In genomic region chr5:93611900-93612898, GRCh38 we compare ENCODE assay signal across 9 cellular contexts. TPM values are rescaled to one million over a fixed set of nuclear protein-coding genes. Genes with fewer than 3 reads are reported as not detected.
DNase-seq lines count a peak whose midpoint lies in the region; ATAC-seq and TF ChIP-seq lines count a peak whose summit lies in the region.
"Had no signal": no experiment of that assay in that cellular context is flagged by ENCODE, and none has a peak within 500 bp of the region (broad histone marks: within the 10 kb centered on the region; RNA-seq: fewer than 3 reads in every experiment).

No MANE protein-coding gene starts in this region.

- POLR2A ChIA-PET in HEK293 (lab: Yijun Ruan, JAX), result interaction anchor here (0.7 to 1.6 kb wide), 5 partner anchors 13 to 189 kb away, joined by 3 to 9 read pairs (median 3); no protein-coding TSS in a partner anchor

- peaks cover 6% of the 10 kb centered on the region for H3K4me1 ChIP-seq in HEK293 (ENCODE audit: control insufficient read depth, insufficient read depth, low read length)
- peaks cover 14% of the 10 kb centered on the region for H3K4me1 ChIP-seq in adipocyte (ENCODE audit: control insufficient read depth, insufficient read depth, low read length)
- peaks cover 15% of the 10 kb centered on the region for H3K4me1 ChIP-seq in lower lobe of right lung

- intact Hi-C loops in lower lobe of right lung (cut with DNase I), result no loop called here

- TF ChIP-seq CTCF in HEK293 (tag by site-specific recombination; IDR thresholded peaks at IDR 0.05), result no peak
- TF ChIP-seq CTCF in lower lobe of right lung (IDR thresholded peaks at IDR 0.05), result no peak
- no peak for TF ChIP-seq CTCF in coronary artery (IDR thresholded peaks at IDR 0.05)

- CTCF ChIA-PET in HEK293 (lab: Yijun Ruan, JAX), result interaction anchor here (0.7 to 1.5 kb wide), 6 partner anchors 8 to 547 kb away, joined by 3 to 5 read pairs (median 3); no protein-coding TSS in a partner anchor

- peak; percentile 14 to 39 for ATAC-seq in lower lobe of right lung
- ATAC-seq in HG02759 (IDR thresholded peaks at IDR 0.05; ENCODE audit: unreplicated experiment), result no peak

- H3K27ac ChIP-seq in HEK293 (ENCODE audit: extremely low read depth, low read depth, low read length) (no peak overlapping the region; the same call in 1 of the 2 replicates), lower lobe of right lung (no peak overlapping the region), coronary artery (no peak overlapping the region)

- H3K27me3 ChIP-seq in adipocyte (replicated peaks; ENCODE audit: control insufficient read depth, insufficient read depth, low read length) (peaks cover 58% of the 10 kb centered on the region), lower lobe of right lung (ENCODE audit: low read depth) (peaks cover 72% of the 10 kb centered on the region)

- no peaks in the 10 kb centered on the region for H3K36me3 ChIP-seq in HEK293 (ENCODE audit: control insufficient read depth in 2 of 2, insufficient read depth in 1 of 2, low read length in 2 of 2)
- H3K36me3 ChIP-seq in adipocyte (ENCODE audit: control insufficient read depth, insufficient read depth, low read length, severe bottlenecking), result no peaks in the 10 kb centered on the region
- H3K36me3 ChIP-seq in lower lobe of right lung, result no peaks in the 10 kb centered on the region

- peak overlapping the region; percentile 37 for H3K4me3 ChIP-seq in HEK293 (ENCODE audit: low read depth, low read length)
- peak overlapping the region; percentile 71 for H3K4me3 ChIP-seq in adipocyte (ENCODE audit: low read length)
- H3K4me3 ChIP-seq in lower lobe of right lung, result no peak overlapping the region
- no peak overlapping the region for H3K4me3 ChIP-seq in coronary artery

- DNase-seq in AG20443 (ENCODE audit: low spot score) (peak; percentile 51), adipocyte (ENCODE audit: low read depth) (peak; percentile 69), lower lobe of right lung (no peak), coronary artery (ENCODE audit: low spot score) (no peak)
- no peak for DNase-seq in NK-92 treated with Interleukin-12 subunit alpha and Interleukin-12 subunit beta, amount 100 ng/mL, for 24 hours (lab: John Stamatoyannopoulos, UW)
- no peak for DNase-seq in activated CD4-positive, CD25-positive, alpha-beta regulatory T cell treated with anti-CD3 and anti-CD28 coated beads, Interleukin-2, amount 50 U/mL, for 72 hours
- DNase-seq: NCI-H187 had no signal

- H3K9ac ChIP-seq in adipocyte (ENCODE audit: low read length), result no peak overlapping the region

- H3K9me3 ChIP-seq in HEK293 (ENCODE audit: control insufficient read depth, insufficient read depth, low read depth, low read length) (no peaks in the 10 kb centered on the region), adipocyte (ENCODE audit: control insufficient read depth, low read length) (peaks cover 8% of the 10 kb centered on the region), lower lobe of right lung (no peaks in the 10 kb centered on the region)

TF ChIP-seq in HEK293, 187 proteins besides CTCF, POLR2A, EP300 and RAD21 (continues in another document):
- peak; percentile 76 for TF ChIP-seq GLIS1 (tag by site-specific recombination; IDR thresholded peaks at IDR 0.05)
- TF ChIP-seq SP2 (tag by site-specific recombination; IDR thresholded peaks at IDR 0.05), result peak; percentile 9; the same call in 1 of the 2 replicates
- no peak for TF ChIP-seq WT1 (tag by site-specific recombination; IDR thresholded peaks at IDR 0.05)
- 0 out of 2 replicates have a peak, but pooled peaks have one; percentile 18 for TF ChIP-seq ZNF398 (tag by site-specific recombination; IDR thresholded peaks at IDR 0.05)
- TF ChIP-seq ZBTB20 (tag by site-specific recombination; IDR thresholded peaks at IDR 0.05), result peak; percentile 77
- TF ChIP-seq ZNF449 (tag by site-specific recombination; IDR thresholded peaks at IDR 0.05), result 0 out of 2 replicates have a peak, but pooled peaks have one; percentile 44
- TF ChIP-seq ZNF174 (tag by site-specific recombination; IDR thresholded peaks at IDR 0.05), result no peak
- peak; percentile 70; the same call in 1 of the 2 replicates for TF ChIP-seq ZBTB17 (tag by site-specific recombination; IDR thresholded peaks at IDR 0.05)
- TF ChIP-seq ZBTB26 (tag by site-specific recombination; optimal IDR thresholded peaks at IDR 0.05), result peak; percentile 58
- TF ChIP-seq REST (tag by site-specific recombination; IDR thresholded peaks at IDR 0.05), result peak; percentile 81
- TF ChIP-seq BCL11A (tag by site-specific recombination; IDR thresholded peaks at IDR 0.05; ENCODE audit: low read depth), result no peak
- TF ChIP-seq ZNF513 (tag by site-specific recombination; IDR thresholded peaks at IDR 0.05), result no peak
- peak; percentile 63; the same call in 1 of the 2 replicates for TF ChIP-seq ZBTB8A (tag by site-specific recombination; IDR thresholded peaks at IDR 0.05)
- TF ChIP-seq GLIS2 (tag by site-specific recombination; IDR thresholded peaks at IDR 0.05), result 0 out of 2 replicates have a peak, but pooled peaks have one; percentile 36

RNA-seq across cellular contexts. Expression of gene NR2F1, which starts 29.2 kb away (rescaled TPM):
- total RNA-seq in lower lobe of right lung, result 42.6 TPM

RNA-seq across cellular contexts. Expression of gene NR2F1-AS1, which starts 31.2 kb away (rescaled TPM):
- total RNA-seq in lower lobe of right lung, result 11.1 TPM

Comparison
In these comparisons a context has a peak if more than half of its experiments do, and no peak if none do; other contexts are left out.
1. DNase-seq: peak in AG20443 (single experiment) and adipocyte (single experiment); none in lower lobe of right lung (single experiment), NK-92 treated with Interleukin-12 subunit alpha and Interleukin-12 subunit beta, amount 100 ng/mL, for 24 hours (single experiment), activated CD4-positive, CD25-positive, alpha-beta regulatory T cell treated with anti-CD3 and anti-CD28 coated beads, Interleukin-2, amount 50 U/mL, for 72 hours (single experiment) and coronary artery (single experiment).
2. H3K4me3 ChIP-seq: peak in HEK293 (single experiment) and adipocyte (single experiment); none in lower lobe of right lung (single experiment) and coronary artery (single experiment).